30 cellular contexts compared by ENCODE assay signal in genomic region chr1:222973561-222973960, GRCh38.
"Had no signal": no experiment of that assay in that cellular context is flagged by ENCODE, and none has a peak within 500 bp of the region (broad histone marks: within the 10 kb centered on the region; RNA-seq: fewer than 3 reads in every experiment).

No MANE protein-coding gene starts in this region.

- H3K4me3 Mint-ChIP-seq: dendritic cell treated with granulocyte-macrophage colony-stimulating factor and Interleukin-4, amounts not matched to agents 40 ng/mL and 50 ng/mL, for 4 days; memory B cell; naive thymus-derived CD4-positive, alpha-beta T cell; nephron progenitor cell; stimulated activated naive B cell treated with anti-CD40 and anti-IgM and Interleukin-4, amounts not matched to agents 10 μg/mL and 1 μg/mL and 100 μg/mL, for 72 hours; stimulated activated naive CD8-positive, alpha-beta T cell treated with anti-CD3 and anti-CD28 coated beads, Interleukin-15, Interleukin-2, amounts not matched to agents 100 ng/mL and 50 ng/mL, for 24 hours had no signal

- H3K4me3 ChIP-seq: colonic mucosa, esophagus muscularis mucosa, heart right ventricle, lung, mucosa of descending colon, ovary, skin epidermis, thoracic aorta, tibial nerve, upper lobe of right lung, uterus had no signal

- H3K27ac Mint-ChIP-seq: dendritic cell treated with granulocyte-macrophage colony-stimulating factor and Interleukin-4, amounts not matched to agents 40 ng/mL and 50 ng/mL, for 4 days; memory B cell; naive thymus-derived CD4-positive, alpha-beta T cell; nephron progenitor cell; stimulated activated naive B cell treated with anti-CD40 and anti-IgM and Interleukin-4, amounts not matched to agents 10 μg/mL and 1 μg/mL and 100 μg/mL, for 72 hours; stimulated activated naive CD8-positive, alpha-beta T cell treated with anti-CD3 and anti-CD28 coated beads, Interleukin-15, Interleukin-2, amounts not matched to agents 100 ng/mL and 50 ng/mL, for 24 hours had no signal

- H3K4me1 ChIP-seq: colonic mucosa had no signal

- DNase-seq: central memory CD4-positive, alpha-beta T cell; colonic mucosa; effector memory CD4-positive, alpha-beta T cell; foreskin melanocyte; glutamatergic neuron; heart right ventricle; hypothalamus; kidney; mucosa of descending colon; naive thymus-derived CD4-positive, alpha-beta T cell; nephron progenitor cell; occipital lobe; ovary; posterior cingulate gyrus; right cardiac atrium; stimulated activated CD4-positive, alpha-beta T cell treated with anti-CD3 and anti-CD28 coated beads, Interleukin-15, amount 100 ng/mL, for 24 hours; stimulated activated CD4-positive, alpha-beta T cell treated with anti-CD3 and anti-CD28 coated beads, Interleukin-2, amount 100 ng/mL, for 48 hours; stimulated activated naive B cell treated with anti-CD40 and anti-IgM and Interleukin-4, amounts not matched to agents 10 μg/mL and 1 μg/mL and 100 μg/mL, for 72 hours; upper lobe of right lung; uterus had no signal

- H3K4me1 Mint-ChIP-seq: naive thymus-derived CD4-positive, alpha-beta T cell had no signal

- H3K27ac ChIP-seq: colonic mucosa, heart right ventricle, ovary, skin epidermis, thoracic aorta, tibial nerve, upper lobe of right lung had no signal

- H3K9me3 ChIP-seq: colonic mucosa, esophagus muscularis mucosa, mucosa of descending colon, ovary, thoracic aorta, tibial nerve, upper lobe of right lung, uterus had no signal

- ATAC-seq: heart right ventricle; left lobe of liver; mucosa of descending colon; naive thymus-derived CD4-positive, alpha-beta T cell; right cardiac atrium; stimulated activated naive B cell treated with anti-CD40 and anti-IgM and Interleukin-4, amounts not matched to agents 10 μg/mL and 1 μg/mL and 100 μg/mL, for 72 hours; upper lobe of right lung had no signal

- H3K9me3 Mint-ChIP-seq: dendritic cell treated with granulocyte-macrophage colony-stimulating factor and Interleukin-4, amounts not matched to agents 40 ng/mL and 50 ng/mL, for 4 days; memory B cell; naive thymus-derived CD4-positive, alpha-beta T cell; stimulated activated naive B cell treated with anti-CD40 and anti-IgM and Interleukin-4, amounts not matched to agents 10 μg/mL and 1 μg/mL and 100 μg/mL, for 72 hours; stimulated activated naive CD8-positive, alpha-beta T cell treated with anti-CD3 and anti-CD28 coated beads, Interleukin-15, Interleukin-2, amounts not matched to agents 100 ng/mL and 50 ng/mL, for 24 hours had no signal

- FAIRE-seq: endothelial cell of umbilical vein had no signal

- H3K27me3 Mint-ChIP-seq: dendritic cell treated with granulocyte-macrophage colony-stimulating factor and Interleukin-4, amounts not matched to agents 40 ng/mL and 50 ng/mL, for 4 days; memory B cell; naive thymus-derived CD4-positive, alpha-beta T cell; stimulated activated naive B cell treated with anti-CD40 and anti-IgM and Interleukin-4, amounts not matched to agents 10 μg/mL and 1 μg/mL and 100 μg/mL, for 72 hours; stimulated activated naive CD8-positive, alpha-beta T cell treated with anti-CD3 and anti-CD28 coated beads, Interleukin-15, Interleukin-2, amounts not matched to agents 100 ng/mL and 50 ng/mL, for 24 hours had no signal

- H3K36me3 ChIP-seq: colonic mucosa, esophagus muscularis mucosa, heart right ventricle, ovary, thoracic aorta, tibial nerve, upper lobe of right lung, uterus had no signal

- H3K27me3 ChIP-seq: colonic mucosa, esophagus muscularis mucosa, heart right ventricle, ovary, tibial nerve, upper lobe of right lung, uterus had no signal
